In the genomic region with DNA sequence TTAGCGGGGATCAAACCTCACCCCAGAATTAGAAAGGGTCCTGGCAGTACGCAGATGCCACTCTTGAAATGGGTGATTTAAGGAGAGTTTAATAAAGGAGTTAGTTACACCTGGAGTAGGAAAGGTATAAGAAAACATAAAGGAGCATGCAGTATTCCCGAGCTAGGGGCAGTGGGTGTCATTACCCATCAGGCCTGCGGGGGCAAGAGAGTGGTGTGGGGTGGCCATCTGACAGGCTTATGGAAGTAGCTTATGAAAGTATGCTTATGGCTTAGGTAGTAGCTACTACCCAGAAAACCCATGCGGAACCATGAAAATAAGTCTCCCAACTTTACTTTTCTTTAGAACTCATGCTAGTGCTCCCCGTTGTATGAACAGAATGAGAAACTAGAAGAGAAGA, we compare ENCODE assay signal across 16 cellular contexts.
DNase-seq lines count a peak whose midpoint lies in the region; FAIRE-seq and TF ChIP-seq lines count a peak whose summit lies in the region.
"Had no signal": no experiment of that assay in that cellular context is flagged by ENCODE, and none has a peak within 500 bp of the region (broad histone marks: within the 10 kb centered on the region; RNA-seq: fewer than 3 reads in every experiment).

No MANE protein-coding gene starts in this region.

- H3K4me3 ChIP-seq in WERI-Rb-1 (ENCODE audit: low read depth, low read length) = no peak overlapping the region
- H3K4me3 ChIP-seq: HAP-1 had no signal

- DNase-seq in D341Med (ENCODE audit: low spot score) (peak; percentile 20), HEK293T (ENCODE audit: extremely low spot score) (peak; percentile 24), WERI-Rb-1 (peak; percentile 47), iPS-NIHi7 (ENCODE audit: extremely low spot score) (peak; percentile 54), NCI-H524 treated with DMSO at 0.1 percent for 48 hours (lab: John Stamatoyannopoulos, UW) (no peak), retina (no peak), GM12892 (ENCODE audit: insufficient read length) (no peak), NCI-H2107 treated with DMSO at 0.1 percent for 48 hours (lab: John Stamatoyannopoulos, UW; ENCODE audit: unreplicated experiment) (no peak)
- DNase-seq: activated CD4-positive, alpha-beta T cell treated with anti-CD3 and anti-CD28 coated beads, Interleukin-2, amount 50 U/mL, for 4 hours; CD8-positive, alpha-beta T cell; central memory CD4-positive, alpha-beta T cell; kidney glomerular epithelial cell; naive thymus-derived CD8-positive, alpha-beta T cell; NCI-H1436 treated with DMSO at 0.1 percent for 48 hours; T-cell had no signal

- H3K27me3 ChIP-seq in WERI-Rb-1 (ENCODE audit: insufficient read depth, low read depth, severe bottlenecking) = no peaks in the 10 kb centered on the region

- no peaks in the 10 kb centered on the region for H3K36me3 ChIP-seq in WERI-Rb-1
- H3K36me3 ChIP-seq: HAP-1 had no signal

- peak; percentile 41; the same call in 1 of the 2 replicates for TF ChIP-seq CTCF in WERI-Rb-1 (IDR thresholded peaks at IDR 0.05; ENCODE audit: low read depth, low read length)

- no peaks in the 10 kb centered on the region for H3K9me3 ChIP-seq in WERI-Rb-1 (ENCODE audit: severe bottlenecking)
- H3K9me3 ChIP-seq: HAP-1 had no signal

- no peak for FAIRE-seq in GM12892 (lab: Jason Lieb, UNC)

- POLR2A ChIA-PET in HEK293T (lab: Yijun Ruan, JAX) = no interaction called here

- CTCF ChIA-PET in HEK293T (lab: Yijun Ruan, JAX) = no interaction called here

- TF ChIP-seq POLR2A in GM12892 (IDR thresholded peaks at IDR 0.05; ENCODE audit: low read depth, low read length) = no peak

- no peak overlapping the region for H3K27ac ChIP-seq in WERI-Rb-1

TF ChIP-seq in HEK293T, 16 proteins besides CTCF, POLR2A, EP300 and RAD21:
- TF ChIP-seq ARNT (IDR thresholded peaks at IDR 0.05) = no peak
- no peak for TF ChIP-seq TARDBP (IDR thresholded peaks at IDR 0.05)
- no peak for TF ChIP-seq HDGF (IDR thresholded peaks at IDR 0.05; ENCODE audit: borderline replicate concordance)
- no peak for TF ChIP-seq NFRKB (IDR thresholded peaks at IDR 0.05)
- no peak for TF ChIP-seq FOXK2 (IDR thresholded peaks at IDR 0.05)
- TF ChIP-seq, protein P1, sequence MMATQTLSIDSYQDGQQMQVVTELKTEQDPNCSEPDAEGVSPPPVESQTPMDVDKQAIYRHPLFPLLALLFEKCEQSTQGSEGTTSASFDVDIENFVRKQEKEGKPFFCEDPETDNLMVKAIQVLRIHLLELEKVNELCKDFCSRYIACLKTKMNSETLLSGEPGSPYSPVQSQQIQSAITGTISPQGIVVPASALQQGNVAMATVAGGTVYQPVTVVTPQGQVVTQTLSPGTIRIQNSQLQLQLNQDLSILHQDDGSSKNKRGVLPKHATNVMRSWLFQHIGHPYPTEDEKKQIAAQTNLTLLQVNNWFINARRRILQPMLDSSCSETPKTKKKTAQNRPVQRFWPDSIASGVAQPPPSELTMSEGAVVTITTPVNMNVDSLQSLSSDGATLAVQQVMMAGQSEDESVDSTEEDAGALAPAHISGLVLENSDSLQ (IDR thresholded peaks at IDR 0.05) = no peak
- TF ChIP-seq CTBP1 (IDR thresholded peaks at IDR 0.05; ENCODE audit: borderline replicate concordance) = no peak
- TF ChIP-seq BHLHE40 (IDR thresholded peaks at IDR 0.05; ENCODE audit: borderline replicate concordance) = no peak
- TF ChIP-seq FOXM1 (IDR thresholded peaks at IDR 0.05; ENCODE audit: borderline replicate concordance) = no peak
- TF ChIP-seq L3MBTL2 (conservative IDR thresholded peaks at IDR 0.05) = no peak
- TF ChIP-seq ELF4 (IDR thresholded peaks at IDR 0.05) = no peak
- TF ChIP-seq SP1 (IDR thresholded peaks at IDR 0.05) = no peak
- TF ChIP-seq FOXA1 (IDR thresholded peaks at IDR 0.05) = no peak
- TF ChIP-seq SUZ12 (IDR thresholded peaks at IDR 0.05) = no peak
- TF ChIP-seq ZNF384 (IDR thresholded peaks at IDR 0.05) = no peak
- TF ChIP-seq LEF1 (IDR thresholded peaks at IDR 0.05; ENCODE audit: borderline replicate concordance) = no peak

Comparison
In these comparisons a context has a peak if more than half of its experiments do, and no peak if none do; other contexts are left out.
1. DNase-seq: peak in D341Med (single experiment), HEK293T (single experiment), WERI-Rb-1 (single experiment) and iPS-NIHi7 (single experiment); none in NCI-H524 treated with DMSO at 0.1 percent for 48 hours (single experiment), retina (single experiment), GM12892 (single experiment) and NCI-H2107 treated with DMSO at 0.1 percent for 48 hours (single experiment).